ENCODE assay signal across 8 cellular contexts in the genomic region with DNA sequence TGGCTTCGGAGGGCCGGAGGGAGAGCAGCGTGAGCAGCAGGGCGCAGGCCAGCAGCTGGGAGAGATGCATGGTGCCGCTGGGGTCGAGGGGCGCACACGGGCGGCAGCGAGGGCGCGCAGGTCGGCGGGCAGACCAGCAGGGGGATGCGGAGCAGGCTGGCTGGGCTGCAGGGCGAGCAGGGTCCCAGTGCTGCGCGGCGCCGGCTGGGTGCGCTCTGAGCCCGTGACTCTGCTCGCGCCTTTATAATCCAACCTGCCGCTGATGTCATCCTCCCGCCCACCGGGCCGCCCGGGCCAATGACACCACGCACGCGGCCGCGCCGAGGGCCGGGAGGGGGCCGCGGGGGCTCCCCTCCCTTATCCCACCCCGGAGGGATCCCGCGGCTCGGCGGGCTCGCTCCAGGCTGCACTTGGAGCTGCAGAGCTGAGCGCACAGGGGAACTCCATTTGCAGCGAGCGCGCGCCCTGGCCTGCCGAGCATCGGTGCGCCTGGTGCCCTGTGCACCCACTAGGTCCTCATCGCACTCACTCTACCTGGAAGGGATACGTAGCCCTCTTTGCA. TPM values are rescaled to one million over a fixed set of nuclear protein-coding genes. Genes with fewer than 3 reads are reported as not detected.
DNase-seq lines count a peak whose midpoint lies in the region; ATAC-seq and TF ChIP-seq lines count a peak whose summit lies in the region.

TSS of gene NPPC (minus strand) at position 217 of the 562 bp plus-strand sequence. CDS start at position 70, 147 bp downstream.

- TF ChIP-seq POLR2A in body of pancreas (IDR thresholded peaks at IDR 0.05) = peak in 1 of 3 donors; percentile 11

- DNase-seq in NCI-H1048 (lab: John Stamatoyannopoulos, UW) (peak; percentile 64), T-helper 2 cell (peak in 3 of 5 experiments; percentile 18 to 76 (median 42)), body of pancreas (peak in 3 of 4 donors; percentile 27 to 67 (median 33)), iPS-NIHi7 (ENCODE audit: extremely low spot score) (peak; percentile 82)
- DNase-seq in stimulated activated CD4-positive, alpha-beta T cell treated with anti-CD3 and anti-CD28 coated beads, Interleukin-12 subunit alpha, Interleukin-12 subunit beta, amount 100 ng/mL, for 48 hours (ENCODE audit: low read depth in 2 of 3, low spot score in 1 of 3) = peak; percentile 65 to 72 (median 70)

- H3K27me3 ChIP-seq in body of pancreas = peaks cover 0 to 25% of the 10 kb centered on the region in 2 donors

- TF ChIP-seq CTCF in C4-2B (conservative IDR thresholded peaks at IDR 0.05) (peak; percentile 50), body of pancreas (IDR thresholded peaks at IDR 0.05) (peak in 2 of 7 experiments; percentile 19 to 45)

- H3K4me3 ChIP-seq in body of pancreas = peak within 1 kb of the TSS; percentile 6 to 25

- 1% methylated on average over 44 of the region's 54 CpGs; no CpG with 5 or more reads in 1 of the 2 donors for WGBS in body of pancreas, 2 donors

- no peaks in the 10 kb centered on the region for H3K9me3 ChIP-seq in body of pancreas

- H3K4me1 ChIP-seq in body of pancreas = peaks cover 26% of the 10 kb centered on the region

- peak within 1 kb of the TSS; percentile 31 for H3K27ac ChIP-seq in C4-2B
- H3K27ac ChIP-seq in body of pancreas = no peak within 1 kb of the TSS

- no peaks in the 10 kb centered on the region for H3K36me3 ChIP-seq in body of pancreas (replicated peaks in 1 of 2; ENCODE audit: insufficient read depth in 1 of 2, low read depth in 2 of 2)

- intact Hi-C loops in body of pancreas (cut with DNase I) = loop anchor here (5.0 to 10.0 kb wide), 2 partner anchors 401 to 509 kb away; no protein-coding TSS in a partner anchor

- ATAC-seq in GM21526 (IDR thresholded peaks at IDR 0.05; ENCODE audit: low FRiP score, unreplicated experiment) = peak; percentile 48
- ATAC-seq in body of pancreas = peak; percentile 28
- no peak for ATAC-seq in GM19035 (IDR thresholded peaks at IDR 0.05; ENCODE audit: unreplicated experiment)

RNA-seq across cellular contexts. Expression of gene NPPC, which starts in this region (rescaled TPM):
- total RNA-seq in body of pancreas = 1 to 10 TPM in 1 of 2 donors, not detected in 1; 1.3 TPM
